ENCODE assay signal across 1 cellular context in the genomic region with DNA sequence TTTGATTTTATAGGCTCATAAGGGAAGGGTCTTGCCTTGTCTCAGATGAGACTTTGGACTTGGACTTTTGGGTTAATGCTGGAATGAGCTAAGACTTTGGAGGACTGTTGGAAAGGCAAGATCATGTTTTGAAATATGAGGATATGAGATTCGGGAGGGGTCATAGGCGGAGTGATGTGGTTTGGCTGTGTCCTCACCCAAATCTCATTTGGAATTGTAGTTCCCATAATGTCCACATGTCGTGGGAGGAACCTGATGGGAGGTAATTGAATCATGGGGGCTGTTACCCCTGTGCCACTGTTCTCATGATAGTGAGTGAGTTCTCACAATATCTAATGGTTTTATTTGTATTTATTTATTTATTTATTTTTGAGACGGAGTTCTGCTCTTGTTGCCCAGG.
TF ChIP-seq lines count a peak whose summit lies in the region.

No MANE protein-coding gene starts in this region.

TF ChIP-seq in GM23338, 12 proteins besides CTCF, POLR2A, EP300 and RAD21:
- no peak for TF ChIP-seq ZNF462 (CRISPR knock-in tag; IDR thresholded peaks at IDR 0.05)
- TF ChIP-seq JUNB (IDR thresholded peaks at IDR 0.05; ENCODE audit: unreplicated experiment), result no peak
- no peak for TF ChIP-seq ZNF331 (CRISPR knock-in tag; IDR thresholded peaks at IDR 0.05; ENCODE audit: low read depth)
- no peak for TF ChIP-seq EZH2phosphoT487 (IDR thresholded peaks at IDR 0.05; ENCODE audit: unreplicated experiment)
- no peak for TF ChIP-seq ZNF114 (CRISPR knock-in tag; IDR thresholded peaks at IDR 0.05)
- TF ChIP-seq CREB1 (CRISPR knock-in tag; IDR thresholded peaks at IDR 0.05; ENCODE audit: low read depth), result no peak
- no peak for TF ChIP-seq NANOG (IDR thresholded peaks at IDR 0.05; ENCODE audit: borderline replicate concordance)
- TF ChIP-seq REST (IDR thresholded peaks at IDR 0.05; ENCODE audit: unreplicated experiment), result no peak
- TF ChIP-seq, protein P1, sequence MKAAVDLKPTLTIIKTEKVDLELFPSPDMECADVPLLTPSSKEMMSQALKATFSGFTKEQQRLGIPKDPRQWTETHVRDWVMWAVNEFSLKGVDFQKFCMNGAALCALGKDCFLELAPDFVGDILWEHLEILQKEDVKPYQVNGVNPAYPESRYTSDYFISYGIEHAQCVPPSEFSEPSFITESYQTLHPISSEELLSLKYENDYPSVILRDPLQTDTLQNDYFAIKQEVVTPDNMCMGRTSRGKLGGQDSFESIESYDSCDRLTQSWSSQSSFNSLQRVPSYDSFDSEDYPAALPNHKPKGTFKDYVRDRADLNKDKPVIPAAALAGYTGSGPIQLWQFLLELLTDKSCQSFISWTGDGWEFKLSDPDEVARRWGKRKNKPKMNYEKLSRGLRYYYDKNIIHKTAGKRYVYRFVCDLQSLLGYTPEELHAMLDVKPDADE (IDR thresholded peaks at IDR 0.05), result no peak
- TF ChIP-seq EZH2 (IDR thresholded peaks at IDR 0.05; ENCODE audit: low read depth, unreplicated experiment), result no peak
- no peak for TF ChIP-seq POLR2AphosphoS5 (IDR thresholded peaks at IDR 0.05; ENCODE audit: low read depth)
- no peak for TF ChIP-seq STAT1 (IDR thresholded peaks at IDR 0.05; ENCODE audit: unreplicated experiment)
TF ChIP-seq in GM23338: peak in this region for 0.
